8 cellular contexts compared by ENCODE assay signal in the genomic region with DNA sequence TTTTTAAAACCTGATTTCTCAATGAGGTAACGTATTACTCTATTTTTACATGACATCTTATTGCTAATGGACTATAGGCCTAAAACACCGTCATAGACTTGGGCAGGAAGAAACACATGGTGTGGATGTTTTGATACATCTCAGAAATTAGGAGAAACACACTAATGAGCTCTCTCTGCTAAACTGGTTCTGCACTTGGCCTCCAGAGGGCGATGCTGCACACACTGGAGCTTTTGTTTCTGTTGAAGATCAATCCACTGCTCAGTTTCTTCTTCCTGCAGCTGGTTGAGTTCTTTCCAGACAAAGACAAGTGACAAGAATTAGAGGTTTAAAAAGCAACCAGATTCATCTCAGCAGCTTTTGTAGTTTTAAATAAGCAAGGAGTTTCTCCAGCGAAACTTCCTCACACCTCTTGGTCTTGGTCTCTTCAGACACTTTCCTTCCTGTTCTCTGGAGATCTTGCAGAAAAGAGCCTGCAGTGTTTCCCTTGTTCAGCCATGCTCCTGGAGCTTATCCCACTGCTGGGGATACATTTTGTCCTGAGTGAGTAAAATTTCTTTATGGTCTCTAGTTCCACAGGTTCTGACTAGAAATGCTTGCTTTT.
DNase-seq lines count a peak whose midpoint lies in the region; ATAC-seq, FAIRE-seq and TF ChIP-seq lines count a peak whose summit lies in the region.

No MANE protein-coding gene starts in this region.

- no peak for TF ChIP-seq EP300 in sigmoid colon (IDR thresholded peaks at IDR 0.05)

- intact Hi-C loops in PC-9 (cut with micrococcal nuclease; ENCODE audit: unreplicated experiment) (no loop called here), sigmoid colon (cut with DNase I) (no loop called here)

- peak; percentile 68 for ATAC-seq in activated T-helper 17 cell treated with anti-CD3 and anti-CD28 coated beads, Interleukin-2, amount 50 U/mL, for 72 hours (replicated peaks)
- ATAC-seq in HG03108 (IDR thresholded peaks at IDR 0.05; ENCODE audit: unreplicated experiment) (no peak), GM18517 (IDR thresholded peaks at IDR 0.05; ENCODE audit: unreplicated experiment) (no peak)

- no peaks in the 10 kb centered on the region for H3K4me1 ChIP-seq in PC-9 (replicated peaks; ENCODE audit: insufficient read depth)
- no peaks in the 10 kb centered on the region for H3K4me1 ChIP-seq in sigmoid colon

- DNase-seq in AG08396 (ENCODE audit: low spot score): peak; percentile 14
- no peak for DNase-seq in GM19239 (ENCODE audit: insufficient read length, low spot score)
- peak in 1 of 2 experiments; percentile 26 for DNase-seq in PC-9
- DNase-seq in glomerular visceral epithelial cell (ENCODE audit: extremely low spot score): peak; percentile 19
- DNase-seq in sigmoid colon: no peak

- FAIRE-seq in GM19239 (lab: Jason Lieb, UNC): peak; percentile 91

- no peaks in the 10 kb centered on the region for H3K79me2 ChIP-seq in PC-9 (ENCODE audit: low read depth)

- 24 to 26% methylated on average over 4 of the region's 4 CpGs for WGBS in sigmoid colon, 2 donors

- CTCF ChIA-PET in PC-9 (lab: Charles Lee): interaction anchor here (0.7 to 0.9 kb wide), 2 partner anchors 11 to 126 kb away, joined by 3 read pairs; no protein-coding TSS in a partner anchor

- H3K36me3 ChIP-seq in PC-9 (ENCODE audit: low read depth) (no peaks in the 10 kb centered on the region), sigmoid colon (no peaks in the 10 kb centered on the region)

- H3K36me3 Mint-ChIP-seq in activated T-helper 17 cell treated with anti-CD3 and anti-CD28 coated beads, Interleukin-2, amount 50 U/mL, for 72 hours (ENCODE audit: low read depth): peaks cover 35% of the 10 kb centered on the region

- POLR2A ChIA-PET in PC-9 (lab: Charles Lee; ENCODE audit: unreplicated experiment): interaction anchor here (0.6 kb wide), 1 partner anchor 23 kb away, joined by 7 read pairs; no protein-coding TSS in a partner anchor

- no peaks in the 10 kb centered on the region for H3K9me3 Mint-ChIP-seq in activated T-helper 17 cell treated with anti-CD3 and anti-CD28 coated beads, Interleukin-2, amount 50 U/mL, for 72 hours

- H4K20me1 ChIP-seq in PC-9 (ENCODE audit: insufficient read depth): no peaks in the 10 kb centered on the region

- H3K27ac ChIP-seq in PC-9: no peak overlapping the region
- H3K27ac ChIP-seq in sigmoid colon: no peak overlapping the region

- H3K9me3 ChIP-seq in PC-9 (ENCODE audit: insufficient read depth, low read depth) (no peaks in the 10 kb centered on the region), sigmoid colon (no peaks in the 10 kb centered on the region)

- no peaks in the 10 kb centered on the region for H3K27me3 Mint-ChIP-seq in activated T-helper 17 cell treated with anti-CD3 and anti-CD28 coated beads, Interleukin-2, amount 50 U/mL, for 72 hours

- H3F3A ChIP-seq in PC-9 (ENCODE audit: insufficient read depth, low read depth): no peaks in the 10 kb centered on the region

- H3K9me2 ChIP-seq in PC-9 (ENCODE audit: insufficient read depth): no peaks in the 10 kb centered on the region

- H3K27ac Mint-ChIP-seq in activated T-helper 17 cell treated with anti-CD3 and anti-CD28 coated beads, Interleukin-2, amount 50 U/mL, for 72 hours: peak overlapping the region; percentile 22

- BruUV-seq in PC-9 (replicated peaks; lab: Mats Ljungman, UMichigan): no TSS peak

- peak overlapping the region; percentile 74 for H3K4me3 Mint-ChIP-seq in activated T-helper 17 cell treated with anti-CD3 and anti-CD28 coated beads, Interleukin-2, amount 50 U/mL, for 72 hours

- H2AFZ ChIP-seq in PC-9: no peak overlapping the region

- H3K27me3 ChIP-seq in PC-9 (ENCODE audit: insufficient read depth, low read depth) (no peaks in the 10 kb centered on the region), sigmoid colon (no peaks in the 10 kb centered on the region)

- no peak overlapping the region for H3K4me2 ChIP-seq in PC-9

- H3K4me3 ChIP-seq in PC-9 (no peak overlapping the region), sigmoid colon (no peak overlapping the region)

- no peaks in the 10 kb centered on the region for H3K4me1 Mint-ChIP-seq in activated T-helper 17 cell treated with anti-CD3 and anti-CD28 coated beads, Interleukin-2, amount 50 U/mL, for 72 hours

- TF ChIP-seq CTCF in PC-9 (conservative IDR thresholded peaks at IDR 0.05): peak; percentile 63
- peak in 3 of 4 experiments; percentile 11 to 49 (median 12) for TF ChIP-seq CTCF in sigmoid colon (IDR thresholded peaks at IDR 0.05)

- TF ChIP-seq POLR2A in sigmoid colon (IDR thresholded peaks at IDR 0.05): no peak

Comparison
In these comparisons a context has a peak if more than half of its experiments do, and no peak if none do; other contexts are left out.
1. DNase-seq: peak in AG08396 (single experiment) and glomerular visceral epithelial cell (single experiment); none in GM19239 (single experiment) and sigmoid colon (single experiment).